Comparison of ENCODE assay signal across 8 cellular contexts in genomic region chr7:2558620-2559282, GRCh38. TPM values are rescaled to one million over a fixed set of nuclear protein-coding genes. Genes with fewer than 3 reads are reported as not detected.
DNase-seq lines count a peak whose midpoint lies in the region; ATAC-seq and TF ChIP-seq lines count a peak whose summit lies in the region.

TSS of gene IQCE (plus strand) at chr7:2558979. CDS start at chr7:2559182, 203 bp downstream.

- H3K4me1 ChIP-seq in gastroesophageal sphincter (peaks cover 0 to 55% (median 23%) of the 10 kb centered on the region in 3 donors), neuronal stem cell (ENCODE audit: control insufficient read depth in 2 of 2, insufficient read depth in 1 of 2, low read depth in 1 of 2, low read length in 2 of 2) (peaks cover 11 to 12% of the 10 kb centered on the region in 2 donors), subcutaneous abdominal adipose tissue (ENCODE audit: control insufficient read depth in 5 of 5, insufficient read depth in 5 of 5, low read length in 5 of 5) (peaks cover 7 to 38% (median 34%) of the 10 kb centered on the region in 5 donors)

- peak; percentile 87 for DNase-seq in EH (ENCODE audit: low read depth)
- DNase-seq in H4 (ENCODE audit: low spot score): peak; percentile 92
- DNase-seq in M059J (ENCODE audit: low read depth): peak; percentile 86
- DNase-seq in SK-N-MC (ENCODE audit: low read depth, low spot score): no peak
- DNase-seq in activated naive CD4-positive, alpha-beta T cell treated with anti-CD3 and anti-CD28 coated beads for 36 hours: peak; percentile 88
- DNase-seq in neuronal stem cell (ENCODE audit: low spot score): peak; percentile 95

- peaks cover 3% of the 10 kb centered on the region for H3K36me3 Mint-ChIP-seq in activated naive CD4-positive, alpha-beta T cell treated with anti-CD3 and anti-CD28 coated beads for 36 hours (ENCODE audit: low read depth)

- peak within 1 kb of the TSS; percentile 56 for H3K14ac ChIP-seq in neuronal stem cell (ENCODE audit: low read length)

- H3K23ac ChIP-seq in neuronal stem cell (ENCODE audit: low read depth, low read length, poor library complexity): peak within 1 kb of the TSS; percentile 93

- no peak within 1 kb of the TSS for H2BK5ac ChIP-seq in neuronal stem cell (ENCODE audit: low read length)

- H3K27ac ChIP-seq in SK-N-MC: no peak within 1 kb of the TSS
- peak within 1 kb of the TSS in 3 of 4 donors; percentile 70 to 80 (median 72) for H3K27ac ChIP-seq in gastroesophageal sphincter
- H3K27ac ChIP-seq in neuronal stem cell (replicated peaks; ENCODE audit: low read length): peak within 1 kb of the TSS; percentile 54
- H3K27ac ChIP-seq in subcutaneous abdominal adipose tissue (ENCODE audit: low read depth, low read length): no peak within 1 kb of the TSS

- H2AK5ac ChIP-seq in neuronal stem cell (ENCODE audit: low read depth, low read length): peak within 1 kb of the TSS; percentile 90

- H2AFZ ChIP-seq in neuronal stem cell (ENCODE audit: low read length): peak within 1 kb of the TSS; percentile 96

- H3K4ac ChIP-seq in neuronal stem cell (ENCODE audit: low read length): no peak within 1 kb of the TSS

- H2BK12ac ChIP-seq in neuronal stem cell (ENCODE audit: low read length): no peak within 1 kb of the TSS

- H3K9me3 ChIP-seq in SK-N-MC (ENCODE audit: low read depth, low read length) (no peaks in the 10 kb centered on the region), gastroesophageal sphincter (no peaks in the 10 kb centered on the region), neuronal stem cell (replicated peaks in 1 of 2; ENCODE audit: control insufficient read depth in 2 of 2, insufficient read depth in 1 of 2, low read depth in 1 of 2, low read length in 2 of 2) (no peaks in the 10 kb centered on the region), subcutaneous abdominal adipose tissue (ENCODE audit: control insufficient read depth in 5 of 5, low read length in 5 of 5) (no peaks in the 10 kb centered on the region)

- TF ChIP-seq POLR2A in gastroesophageal sphincter (IDR thresholded peaks at IDR 0.05): peak in 1 of 2 donors; percentile 13

- no peaks in the 10 kb centered on the region for H3K27me3 ChIP-seq in gastroesophageal sphincter
- no peaks in the 10 kb centered on the region for H3K27me3 ChIP-seq in neuronal stem cell (ENCODE audit: control insufficient read depth in 3 of 3, insufficient read depth in 3 of 3, low read depth in 1 of 3, low read length in 3 of 3)
- H3K27me3 ChIP-seq in subcutaneous abdominal adipose tissue (ENCODE audit: control insufficient read depth in 5 of 5, insufficient read depth in 4 of 5, low read length in 5 of 5): no peaks in the 10 kb centered on the region

- H3K79me1 ChIP-seq in neuronal stem cell (ENCODE audit: low read depth, low read length): peaks cover 14% of the 10 kb centered on the region

- H4K91ac ChIP-seq in neuronal stem cell (ENCODE audit: low read depth, low read length, poor library complexity): no peak within 1 kb of the TSS

- TF ChIP-seq CTCF in gastroesophageal sphincter (IDR thresholded peaks at IDR 0.05): no peak

- H3K9ac ChIP-seq in SK-N-MC (ENCODE audit: insufficient read length) (peak within 1 kb of the TSS; percentile 82), neuronal stem cell (ENCODE audit: low read depth, low read length, poor library complexity) (peak within 1 kb of the TSS; percentile 88), subcutaneous abdominal adipose tissue (ENCODE audit: low read length in 5 of 5) (peak within 1 kb of the TSS in 4 of 5 donors; percentile 68 to 88 (median 79))

- CTCF ChIA-PET in activated naive CD4-positive, alpha-beta T cell treated with anti-CD3 and anti-CD28 coated beads for 36 hours (lab: Charles Lee): no interaction called here

- peak within 1 kb of the TSS; percentile 93 for H3K4me2 ChIP-seq in neuronal stem cell (ENCODE audit: insufficient read depth, low read length, poor library complexity, severe bottlenecking)

- TF ChIP-seq EP300 in gastroesophageal sphincter (IDR thresholded peaks at IDR 0.05): no peak

- H2BK120ac ChIP-seq in neuronal stem cell (ENCODE audit: low read depth, low read length): no peak within 1 kb of the TSS

- peak within 1 kb of the TSS; percentile 58 for H2BK15ac ChIP-seq in neuronal stem cell (ENCODE audit: low read length)

- 5 to 13% methylated on average over 4 to 17 of the region's 67 CpGs for WGBS in gastroesophageal sphincter (ENCODE audit: low coverage in 1 of 2), 2 donors
- no CpG with 5 or more reads among the region's 67 CpGs for WGBS in neuronal stem cell (ENCODE audit: extremely low coverage in 2 of 2, insufficient read length in 2 of 2, insufficient replicate concordance in 1 of 2), 2 donors

- peak; percentile 75 for ATAC-seq in gastroesophageal sphincter

- no peak within 1 kb of the TSS for H4K8ac ChIP-seq in neuronal stem cell (ENCODE audit: low read depth, low read length)

- peak within 1 kb of the TSS; percentile 76 for H3K4me3 Mint-ChIP-seq in activated naive CD4-positive, alpha-beta T cell treated with anti-CD3 and anti-CD28 coated beads for 36 hours

- peaks cover 18% of the 10 kb centered on the region for H3K4me1 Mint-ChIP-seq in activated naive CD4-positive, alpha-beta T cell treated with anti-CD3 and anti-CD28 coated beads for 36 hours (ENCODE audit: low read depth)

- H3K27ac Mint-ChIP-seq in activated naive CD4-positive, alpha-beta T cell treated with anti-CD3 and anti-CD28 coated beads for 36 hours: peak within 1 kb of the TSS; percentile 61

- H3K4me3 ChIP-seq in SK-N-MC: peak within 1 kb of the TSS; percentile 88
- peak within 1 kb of the TSS; percentile 70 to 99 for H3K4me3 ChIP-seq in gastroesophageal sphincter
- peak within 1 kb of the TSS; percentile 90 to 98 for H3K4me3 ChIP-seq in neuronal stem cell (ENCODE audit: low read length in 2 of 2)
- H3K4me3 ChIP-seq in subcutaneous abdominal adipose tissue (ENCODE audit: low read depth in 1 of 5, low read length in 5 of 5): peak within 1 kb of the TSS; percentile 64 to 87 (median 76)

- H3K27me3 Mint-ChIP-seq in activated naive CD4-positive, alpha-beta T cell treated with anti-CD3 and anti-CD28 coated beads for 36 hours (ENCODE audit: low read depth): no peaks in the 10 kb centered on the region

- peak within 1 kb of the TSS; percentile 95 for H3K18ac ChIP-seq in neuronal stem cell (ENCODE audit: low read length)

- H3K9me3 Mint-ChIP-seq in activated naive CD4-positive, alpha-beta T cell treated with anti-CD3 and anti-CD28 coated beads for 36 hours: no peaks in the 10 kb centered on the region

- peaks cover 6% of the 10 kb centered on the region; the same call in 1 of the 2 replicates for H3K36me3 ChIP-seq in SK-N-MC (ENCODE audit: insufficient read depth, low read length)
- no peaks in the 10 kb centered on the region for H3K36me3 ChIP-seq in gastroesophageal sphincter
- peaks cover 3 to 5% of the 10 kb centered on the region in 2 donors for H3K36me3 ChIP-seq in neuronal stem cell (replicated peaks in 1 of 2; ENCODE audit: control insufficient read depth in 2 of 2, insufficient read depth in 2 of 2, low read length in 2 of 2)
- peaks cover 0 to 4% (median 2%) of the 10 kb centered on the region in 5 donors for H3K36me3 ChIP-seq in subcutaneous abdominal adipose tissue (ENCODE audit: control insufficient read depth in 5 of 5, insufficient read depth in 5 of 5, low read length in 5 of 5)

- intact Hi-C loops in activated naive CD4-positive, alpha-beta T cell treated with anti-CD3 and anti-CD28 coated beads for 36 hours (cut with micrococcal nuclease): loop anchor here (5.0 kb wide), 4 partner anchors 81 to 326 kb away; partner anchors contain the start of genes GRIFIN, MAD1L1 and SNX8

RNA-seq across cellular contexts. Expression of gene IQCE, which starts in this region (rescaled TPM):
- total RNA-seq in H4 (2014; rRNA removed; shearing (Covaris generic)): 13.5 and 17.2 TPM in 2 replicates
- total RNA-seq in M059J (2014; rRNA removed; shearing (Covaris generic)): 7.9 and 11.2 TPM in 2 replicates
- total RNA-seq in activated naive CD4-positive, alpha-beta T cell treated with anti-CD3 and anti-CD28 coated beads for 36 hours: 1 to 10 TPM; 6.6 to 9.4 TPM
- 10 to 100 TPM in 3 of 4 donors, 1 to 10 TPM in 1; 9.7 to 23.5 (median 15.6) TPM for total RNA-seq in gastroesophageal sphincter
- 10.4 TPM for polyA plus RNA-seq in neuronal stem cell (2013, experiment 1 of 2)
- 10.3 TPM for polyA plus RNA-seq in neuronal stem cell (2013, experiment 2 of 2)

Comparison
In these comparisons a context has a peak if more than half of its experiments do, and no peak if none do; other contexts are left out.
1. H3K27ac ChIP-seq: peak in gastroesophageal sphincter (3 of 4) and neuronal stem cell (single experiment); none in SK-N-MC (single experiment) and subcutaneous abdominal adipose tissue (single experiment).
2. Peak in every context shown above with its lines, with median percentiles within 50 percentile points of each other: H3K4me3 ChIP-seq and H3K9ac ChIP-seq.